ENCODE assay signal across 14 cellular contexts in the genomic region with DNA sequence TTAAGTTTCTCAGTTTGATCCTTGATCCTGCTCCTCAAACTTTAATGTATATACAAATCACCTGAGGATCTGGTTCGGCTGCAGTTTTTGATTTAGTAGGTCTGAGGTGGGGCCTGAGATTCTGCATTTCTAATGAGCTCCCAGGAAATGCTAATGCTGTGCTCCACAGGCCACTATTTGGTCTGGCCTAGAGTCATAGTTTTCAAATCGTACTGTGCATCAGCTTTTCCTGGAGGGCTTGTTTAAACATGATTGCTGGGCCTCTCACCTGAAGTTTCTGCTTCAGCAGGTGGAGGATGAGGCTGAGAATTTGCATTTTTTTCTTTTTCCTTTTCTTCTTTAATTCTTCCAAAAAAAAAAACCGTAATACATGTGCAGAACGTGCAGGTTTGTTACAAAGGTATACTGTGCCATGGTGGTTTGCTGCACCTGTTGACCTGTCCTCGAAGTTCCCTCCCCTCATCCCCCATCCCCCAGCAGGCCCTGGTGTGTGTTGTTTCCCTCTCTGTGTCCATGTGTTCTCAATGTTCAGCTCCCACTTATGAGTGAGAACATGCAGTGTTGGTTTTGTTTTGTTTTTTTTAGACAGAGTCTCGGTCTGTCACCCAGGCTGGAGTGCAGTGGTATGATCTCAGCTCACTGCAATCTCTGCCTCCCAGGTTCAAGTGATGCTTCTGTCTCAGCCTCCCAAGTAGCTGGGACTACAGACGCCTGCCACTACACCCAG. TPM values are rescaled to one million over a fixed set of nuclear protein-coding genes. Genes with fewer than 3 reads are reported as not detected.
DNase-seq lines count a peak whose midpoint lies in the region; ATAC-seq, FAIRE-seq and TF ChIP-seq lines count a peak whose summit lies in the region.
"Had no signal": no experiment of that assay in that cellular context is flagged by ENCODE, and none has a peak within 500 bp of the region (broad histone marks: within the 10 kb centered on the region; RNA-seq: fewer than 3 reads in every experiment).

No MANE protein-coding gene starts in this region.

- H3K9me3 Mint-ChIP-seq in H9: no peaks in the 10 kb centered on the region; a peak in 1 of 5 replicates
- H3K9me3 Mint-ChIP-seq in neural progenitor cell: no peaks in the 10 kb centered on the region
- H3K9me3 Mint-ChIP-seq in immature natural killer cell: no peaks in the 10 kb centered on the region

- ATAC-seq in HG02642 (IDR thresholded peaks at IDR 0.05; ENCODE audit: poor library complexity, unreplicated experiment): no peak
- ATAC-seq: HCT116 had no signal

- H3K23ac ChIP-seq in H9 (ENCODE audit: insufficient read length, low read depth, low read length) (no peak overlapping the region), H1 (ENCODE audit: insufficient read length) (no peak overlapping the region)

- H3K4me2 ChIP-seq in H9 (ENCODE audit: insufficient read depth, insufficient read length, low read length): no peak overlapping the region
- H3K4me2 ChIP-seq in H1 (ENCODE audit: insufficient read depth in 1 of 2, low read depth in 2 of 2, low read length in 2 of 2): no peak overlapping the region
- no peak overlapping the region for H3K4me2 ChIP-seq in neural progenitor cell

- H2BK20ac ChIP-seq in H9 (ENCODE audit: low read depth, low read length, poor library complexity, severe bottlenecking): no peak overlapping the region
- no peak overlapping the region for H2BK20ac ChIP-seq in H1 (ENCODE audit: low read length)

- H3K4me3 ChIP-seq in H1 (ENCODE audit: extremely low read depth in 1 of 4, insufficient read depth in 2 of 4, low read depth in 3 of 4, low read length in 4 of 4): no peak overlapping the region
- no peak overlapping the region for H3K4me3 ChIP-seq in neural progenitor cell
- H3K4me3 ChIP-seq: BLaER1 treated with 17β-estradiol and CSF1 and Interleukin-3, amounts not matched to agents 10 nM and 100 nM had no signal

- H3K4ac ChIP-seq in H9 (ENCODE audit: low read depth, low read length) (no peak overlapping the region), H1 (replicated peaks; ENCODE audit: insufficient read length, low read depth, low read length) (no peak overlapping the region)

- no peak overlapping the region for H3K14ac ChIP-seq in H9 (ENCODE audit: insufficient read depth, low read length)
- no peak overlapping the region for H3K14ac ChIP-seq in H1 (ENCODE audit: insufficient read length)

- H2AK5ac ChIP-seq in H9 (ENCODE audit: insufficient read length, low read length): no peak overlapping the region
- no peak overlapping the region for H2AK5ac ChIP-seq in H1 (ENCODE audit: low read depth, low read length)

- H3F3A ChIP-seq in neural progenitor cell (ENCODE audit: low read depth): no peaks in the 10 kb centered on the region

- POLR2A ChIA-PET in H1 (lab: Charles Lee; ENCODE audit: partially characterized antibody): no interaction called here

- H2BK120ac ChIP-seq in H9 (ENCODE audit: low read depth, low read length, poor library complexity, severe bottlenecking) (no peak overlapping the region), H1 (replicated peaks; ENCODE audit: low read depth, low read length) (peak overlapping the region; percentile 38)

- H3K18ac ChIP-seq in H9 (ENCODE audit: insufficient read length, low read depth, low read length): no peak overlapping the region
- no peak overlapping the region for H3K18ac ChIP-seq in H1 (ENCODE audit: extremely low read depth, low read length)

- H3K27me3 Mint-ChIP-seq in H9 (ENCODE audit: low read depth) (no peaks in the 10 kb centered on the region), neural progenitor cell (ENCODE audit: insufficient read depth, low read depth) (no peaks in the 10 kb centered on the region), immature natural killer cell (ENCODE audit: low read depth in 3 of 3) (peaks cover 2 to 5% (median 2%) of the 10 kb centered on the region in 3 donors)

- H3K27me3 ChIP-seq in H9 (ENCODE audit: insufficient read depth, low read length): no peaks in the 10 kb centered on the region
- no peaks in the 10 kb centered on the region for H3K27me3 ChIP-seq in H1 (replicated peaks in 1 of 4; ENCODE audit: control insufficient read depth in 3 of 4, extremely low read depth in 1 of 4, insufficient read depth in 3 of 4, low read length in 3 of 4)
- H3K27me3 ChIP-seq in neural progenitor cell: no peaks in the 10 kb centered on the region
- H3K27me3 ChIP-seq: BLaER1 treated with 17β-estradiol and CSF1 and Interleukin-3, amounts not matched to agents 10 nM and 100 nM had no signal

- H3K9me3 ChIP-seq in H9 (ENCODE audit: control insufficient read depth, low read depth, low read length) (no peaks in the 10 kb centered on the region), H1 (ENCODE audit: insufficient read depth in 2 of 2, low read depth in 1 of 2, low read length in 1 of 2) (no peaks in the 10 kb centered on the region), neural progenitor cell (ENCODE audit: low read depth) (no peaks in the 10 kb centered on the region)
- H3K9me3 ChIP-seq: BLaER1 treated with 17β-estradiol and CSF1 and Interleukin-3, amounts not matched to agents 10 nM and 100 nM had no signal

- no peak overlapping the region for H3K56ac ChIP-seq in H9 (ENCODE audit: insufficient read length, low read depth, low read length)
- no peak overlapping the region for H3K56ac ChIP-seq in H1 (replicated peaks; ENCODE audit: insufficient read length, low read depth, low read length)

- H3K23me2 ChIP-seq in H9 (ENCODE audit: insufficient read length, low read depth, low read length, poor library complexity, severe bottlenecking): no peaks in the 10 kb centered on the region
- H3K23me2 ChIP-seq in H1 (ENCODE audit: low read depth, low read length): no peaks in the 10 kb centered on the region

- no peak for FAIRE-seq in H1 (lab: Jason Lieb, UNC)
- FAIRE-seq: HTR-8/SVneo had no signal

- H3K79me1 ChIP-seq in H9 (ENCODE audit: insufficient read depth, low read depth, low read length, poor library complexity, severe bottlenecking) (no peaks in the 10 kb centered on the region), H1 (ENCODE audit: low read depth, low read length) (no peaks in the 10 kb centered on the region)

- H3K79me2 ChIP-seq in H9 (ENCODE audit: insufficient read depth, low read length) (no peaks in the 10 kb centered on the region), H1 (ENCODE audit: control insufficient read depth in 1 of 2, insufficient read depth in 2 of 2, low read length in 2 of 2) (no peaks in the 10 kb centered on the region), neural progenitor cell (ENCODE audit: low read depth) (no peaks in the 10 kb centered on the region)

- no peak for DNase-seq in H9
- peak; percentile 41 for DNase-seq in NCI-H510A treated with DMSO at 0.1 percent for 48 hours (lab: John Stamatoyannopoulos, UW)
- DNase-seq in H1 (ENCODE audit: low read depth in 1 of 2, low spot score in 2 of 2): no peak
- no peak for DNase-seq in neural progenitor cell (ENCODE audit: low spot score)
- no peak for DNase-seq in immature natural killer cell
- no peak for DNase-seq in SHP77 treated with DMSO at 0.1 percent for 48 hours (lab: John Stamatoyannopoulos, UW)
- DNase-seq: NCI-H146; NCI-H2227 treated with DMSO at 0.1 percent for 48 hours; NK-92 treated with Interleukin-12 subunit alpha and Interleukin-12 subunit beta, amount 100 ng/mL, for 24 hours had no signal

- H3K36me3 Mint-ChIP-seq in H9 (ENCODE audit: insufficient read depth in 1 of 3, low read depth in 3 of 3) (no peaks in the 10 kb centered on the region), neural progenitor cell (no peaks in the 10 kb centered on the region), immature natural killer cell (no peaks in the 10 kb centered on the region)

- H4K20me1 ChIP-seq in H9 (ENCODE audit: control insufficient read depth, insufficient read depth, insufficient read length): no peaks in the 10 kb centered on the region
- H4K20me1 ChIP-seq in H1 (replicated peaks in 1 of 2; ENCODE audit: control insufficient read depth in 1 of 2, insufficient read depth in 2 of 2, low read length in 2 of 2): no peaks in the 10 kb centered on the region
- no peaks in the 10 kb centered on the region for H4K20me1 ChIP-seq in neural progenitor cell (ENCODE audit: low read depth)
- H4K20me1 ChIP-seq: BLaER1 treated with 17β-estradiol and CSF1 and Interleukin-3, amounts not matched to agents 10 nM and 100 nM had no signal

- H3K36me3 ChIP-seq in H1 (ENCODE audit: control insufficient read depth in 2 of 4, insufficient read depth in 4 of 4, low read length in 3 of 4): no peaks in the 10 kb centered on the region
- no peaks in the 10 kb centered on the region for H3K36me3 ChIP-seq in neural progenitor cell
- H3K36me3 ChIP-seq: BLaER1 treated with 17β-estradiol and CSF1 and Interleukin-3, amounts not matched to agents 10 nM and 100 nM had no signal

- H4K5ac ChIP-seq in H9 (ENCODE audit: insufficient read length, low read depth, low read length): no peak overlapping the region
- H4K5ac ChIP-seq in H1 (ENCODE audit: insufficient read length, low read depth, low read length): no peak overlapping the region

- H3K4me1 ChIP-seq in H9 (ENCODE audit: insufficient read depth, low read length) (no peaks in the 10 kb centered on the region; the same call in 1 of the 2 replicates), H1 (replicated peaks in 1 of 4; ENCODE audit: control insufficient read depth in 3 of 4, insufficient read depth in 4 of 4, low read length in 3 of 4) (peaks cover 0 to 7% (median 1%) of the 10 kb centered on the region in 4 experiments; a peak in 2 of 7 replicates), neural progenitor cell (peaks cover 8% of the 10 kb centered on the region)

- no CpG with 5 or more reads among the region's 7 CpGs for WGBS in H9 (ENCODE audit: extremely low coverage, insufficient read length, low lambda C conversion rate)
- WGBS in H1 (ENCODE audit: extremely low coverage in 1 of 2, insufficient coverage in 1 of 2, insufficient read length in 1 of 2, insufficient replicate concordance in 2 of 2, low coverage in 1 of 2, low lambda C conversion rate in 2 of 2, missing lambda C conversion rate in 1 of 2), 2 experiments: 85% methylated on average over 7 of the region's 7 CpGs; no CpG with 5 or more reads in 1 of the 2 experiments

- H4K8ac ChIP-seq in H9 (replicated peaks; ENCODE audit: insufficient read length, low read depth, low read length) (no peak overlapping the region), H1 (ENCODE audit: extremely low read depth, insufficient read depth, low read length) (no peak overlapping the region)

- H2BK12ac ChIP-seq in H9 (ENCODE audit: insufficient read length, low read depth, low read length) (no peak overlapping the region), H1 (ENCODE audit: low read depth, low read length) (no peak overlapping the region)

- TF ChIP-seq CTCF in H9 (conservative IDR thresholded peaks at IDR 0.05) (no peak), H1 (IDR thresholded peaks at IDR 0.05; ENCODE audit: control extremely low read depth in 1 of 3, insufficient read depth in 1 of 3, low read depth in 1 of 3, low read length in 3 of 3) (no peak), neural progenitor cell (IDR thresholded peaks at IDR 0.05) (no peak)

- H3K4me1 Mint-ChIP-seq in H9 (peaks cover 29 to 31% of the 10 kb centered on the region in 2 experiments), neural progenitor cell (peaks cover 15% of the 10 kb centered on the region), immature natural killer cell (no peaks in the 10 kb centered on the region)

- H2BK5ac ChIP-seq in H9 (ENCODE audit: insufficient read length, low read length) (no peak overlapping the region), H1 (ENCODE audit: low read depth, low read length) (no peak overlapping the region; the same call in 1 of the 2 replicates)

- H4K91ac ChIP-seq in H9 (ENCODE audit: insufficient read length, low read depth, low read length): no peak overlapping the region
- no peak overlapping the region for H4K91ac ChIP-seq in H1 (replicated peaks; ENCODE audit: insufficient read length, low read length)

- TF ChIP-seq EP300 in H1 (IDR thresholded peaks at IDR 0.05; ENCODE audit: borderline replicate concordance in 1 of 2, low read depth in 2 of 2, low read length in 2 of 2): no peak

- CTCF ChIA-PET in H1 (lab: Charles Lee; ENCODE audit: partially characterized antibody): interaction anchor here (0.6 to 1.4 kb wide), 3 partner anchors 14 to 1524 kb away, joined by 3 read pairs; no protein-coding TSS in a partner anchor

- H3T11ph ChIP-seq in H9 (ENCODE audit: low read length): no peak overlapping the region

- H2AFZ ChIP-seq in H9 (ENCODE audit: low read length): no peak overlapping the region
- no peak overlapping the region for H2AFZ ChIP-seq in H1 (ENCODE audit: low read length)
- H2AFZ ChIP-seq in neural progenitor cell (replicated peaks): peak overlapping the region; percentile 85

- TF ChIP-seq POLR2A in H1 (IDR thresholded peaks at IDR 0.05; ENCODE audit: control extremely low read depth in 1 of 2, low read depth in 2 of 2, low read length in 2 of 2): no peak

- no peak overlapping the region for H3K9ac ChIP-seq in H9 (ENCODE audit: extremely low read depth, insufficient read length, low read length)
- H3K9ac ChIP-seq in H1 (replicated peaks in 1 of 4; ENCODE audit: extremely low read depth in 1 of 4, low read depth in 3 of 4, low read length in 3 of 4): no peak overlapping the region
- H3K9ac ChIP-seq in neural progenitor cell: no peak overlapping the region
- H3K9ac ChIP-seq: BLaER1 treated with 17β-estradiol and CSF1 and Interleukin-3, amounts not matched to agents 10 nM and 100 nM had no signal

- H3K27ac ChIP-seq in H9 (ENCODE audit: insufficient read length, low read depth, low read length): no peak overlapping the region
- no peak overlapping the region for H3K27ac ChIP-seq in H1 (ENCODE audit: low read depth, low read length)
- H3K27ac ChIP-seq in neural progenitor cell: no peak overlapping the region
- H3K27ac ChIP-seq: BLaER1 treated with 17β-estradiol and CSF1 and Interleukin-3, amounts not matched to agents 10 nM and 100 nM had no signal

- no peak for TF ChIP-seq RAD21 in H1 (IDR thresholded peaks at IDR 0.05 in 1 of 2, conservative IDR thresholded peaks at IDR 0.05 in 1 of 2; ENCODE audit: low read depth in 2 of 2, low read length in 2 of 2)

- H2BK15ac ChIP-seq in H9 (ENCODE audit: low read depth, low read length) (no peak overlapping the region), H1 (ENCODE audit: low read length) (no peak overlapping the region)

- peak overlapping the region in 1 of 2 experiments; percentile 53; a peak in 2 of 5 replicates for H3K4me3 Mint-ChIP-seq in H9
- no peak overlapping the region for H3K4me3 Mint-ChIP-seq in neural progenitor cell
- no peak overlapping the region for H3K4me3 Mint-ChIP-seq in immature natural killer cell

- peak overlapping the region in 2 of 3 experiments; percentile 27 to 70; a peak in 3 of 7 replicates for H3K27ac Mint-ChIP-seq in H9
- H3K27ac Mint-ChIP-seq in neural progenitor cell: peak overlapping the region; percentile 36
- no peak overlapping the region for H3K27ac Mint-ChIP-seq in immature natural killer cell

RNA-seq across cellular contexts. Expression of a gene that starts 42.2 kb away (rescaled TPM):
- total RNA-seq in H9 (2021) (not detected in 2 replicates), neural progenitor cell (ENCODE audit: low replicate concordance) (not detected in 2 replicates)
- total RNA-seq in H1 (2021; fragmentation: NEBNext Ultra II Directional; extraction: Animal tissue kit (Norgen Biotek cat#: 25700)): not detected in 2 replicates
- polyA plus RNA-seq in H1 (2011; rRNA removed) (not detected in 2 replicates), immature natural killer cell (under 1 TPM; 0.04 to 0.37 (median 0.13) TPM)
- not detected for polyA plus RNA-seq in H1 (2011; cell fraction: cytosol; rRNA removed)
- polyA plus RNA-seq in H1 (2011; cell fraction: nucleus; rRNA removed): not detected
- polyA plus RNA-seq in H1 (2012, experiment 1 of 2): not detected in 4 replicates
- polyA plus RNA-seq in H1 (2012, experiment 2 of 2): not detected
- 0.06 TPM for polyA plus RNA-seq in H1 (2013, experiment 1 of 2)
- not detected for polyA plus RNA-seq in H1 (2013, experiment 2 of 2)
- not detected in 2 replicates for polyA minus RNA-seq in H1 (2011; rRNA and poly(A)+ RNA removed)
- polyA minus RNA-seq in H1 (2011; cell fraction: cytosol; rRNA and poly(A)+ RNA removed): not detected
- polyA minus RNA-seq in H1 (2011; cell fraction: nucleus; rRNA and poly(A)+ RNA removed): not detected
- total RNA-seq: SK-MEL-5 had no signal

Comparison
In these comparisons a context has a peak if more than half of its experiments do, and no peak if none do; other contexts are left out.
1. H3K27ac Mint-ChIP-seq: peak in H9 (2 of 3) and neural progenitor cell (single experiment); none in immature natural killer cell (0 of 6).